ENCODE assay signal across 8 cellular contexts in the genomic region with DNA sequence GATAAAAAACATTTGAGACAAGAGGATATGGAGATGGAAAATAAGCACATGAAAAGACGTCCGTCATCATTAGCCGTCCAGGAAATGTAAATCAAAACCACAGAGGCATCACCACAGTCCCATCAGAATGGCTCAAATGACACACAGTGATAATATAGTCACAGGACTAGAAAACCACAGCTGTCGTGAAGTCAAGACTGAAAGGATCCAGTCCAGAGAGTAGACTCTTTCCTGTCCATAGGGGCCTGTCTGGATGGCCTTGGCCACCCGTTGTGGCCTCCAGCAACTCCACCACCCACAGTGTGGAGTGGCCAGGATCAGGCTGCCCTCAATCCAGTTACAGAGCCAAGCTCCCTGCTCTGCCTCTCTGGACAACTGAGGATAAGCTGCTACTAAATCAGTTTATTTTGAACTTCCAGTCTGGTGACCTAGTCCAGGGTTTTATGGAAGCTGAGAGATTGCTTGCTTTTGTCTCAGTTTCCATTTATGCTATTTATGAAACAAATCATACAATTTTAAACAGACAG.
DNase-seq lines count a peak whose midpoint lies in the region; ATAC-seq, FAIRE-seq and TF ChIP-seq lines count a peak whose summit lies in the region.

No MANE protein-coding gene starts in this region.

- H3K4me1 ChIP-seq in kidney (ENCODE audit: control insufficient read depth in 1 of 2, insufficient read depth in 1 of 2, low read depth in 1 of 2, low read length in 2 of 2): peaks cover 14 to 23% of the 10 kb centered on the region in 2 donors

- H3K27ac ChIP-seq in kidney (ENCODE audit: low read depth in 2 of 2, low read length in 2 of 2) (peak overlapping the region; percentile 61 to 76), substantia nigra (ENCODE audit: low read depth, low read length, poor library complexity, severe bottlenecking) (no peak overlapping the region)

- no peaks in the 10 kb centered on the region for H3K36me3 ChIP-seq in kidney (ENCODE audit: control insufficient read depth in 1 of 2, insufficient read depth in 2 of 2, low read length in 2 of 2)

- intact Hi-C loops in kidney (cut with DNase I): no loop called here

- ATAC-seq in GM18868 (IDR thresholded peaks at IDR 0.05; ENCODE audit: unreplicated experiment) (peak; percentile 97), GM21786 (IDR thresholded peaks at IDR 0.05; ENCODE audit: unreplicated experiment) (peak; percentile 97)

- H3K9ac ChIP-seq in kidney (ENCODE audit: low read length in 2 of 2): no peak overlapping the region

- no peak for TF ChIP-seq CTCF in kidney (IDR thresholded peaks at IDR 0.05; ENCODE audit: borderline replicate concordance, extremely low read depth, insufficient read depth)

- no peak overlapping the region for H3K4me3 ChIP-seq in kidney (ENCODE audit: low read length in 2 of 2)

- DNase-seq in LHCN-M2 (ENCODE audit: low read depth) (peak; percentile 76), kidney (no peak), substantia nigra (lab: John Stamatoyannopoulos, UW) (no peak), NCI-H524 treated with DMSO at 0.1 percent for 48 hours (lab: John Stamatoyannopoulos, UW) (no peak), NCI-H1694 (lab: John Stamatoyannopoulos, UW) (no peak)
- DNase-seq in activated effector memory CD4-positive, alpha-beta T cell treated with Interleukin-2 at 50 U/mL for 16 hours: no peak

- no peak for FAIRE-seq in kidney (lab: Jason Lieb, UNC)

- no peaks in the 10 kb centered on the region for H3K9me3 ChIP-seq in kidney (ENCODE audit: control insufficient read depth in 1 of 2, low read length in 2 of 2)
